Comparison of ENCODE assay signal across 17 cellular contexts in genomic region chr11:57241311-57241972, GRCh38. TPM values are rescaled to one million over a fixed set of nuclear protein-coding genes. Genes with fewer than 3 reads are reported as not detected.
"Had no signal": no experiment of that assay in that cellular context is flagged by ENCODE, and none has a peak within 500 bp of the region (broad histone marks: within the 10 kb centered on the region; RNA-seq: fewer than 3 reads in every experiment).

No MANE protein-coding gene starts in this region.

- H3K36me3 ChIP-seq: ascending aorta, breast epithelium, gastrocnemius medialis, ovary, uterus had no signal

- H3K27ac Mint-ChIP-seq: activated T-helper 17 cell treated with anti-CD3 and anti-CD28 coated beads, Interleukin-2, amount 50 U/mL, for 72 hours; natural killer cell treated with Interleukin-12 subunit alpha and Interleukin-12 subunit beta and Interleukin-15 and Interleukin-18, amount 100 ng/mL, for 72 hours; stimulated activated memory B cell treated with anti-CD40 and anti-IgM and Interleukin-4, amounts not matched to agents 10 μg/mL and 1 μg/mL and 100 μg/mL, for 72 hours; T-helper 2 cell treated with Interferon-gamma antibody and Interleukin-4, amounts not matched to agents 5 μg/mL and 100 μg/mL, for 36 hours had no signal

- H3K4me3 ChIP-seq: ascending aorta, breast epithelium, gastrocnemius medialis, ovary, uterus had no signal

- H3K27ac ChIP-seq: ascending aorta, breast epithelium, gastrocnemius medialis, ovary, uterus had no signal

- H3K4me1 Mint-ChIP-seq: stimulated activated memory B cell treated with anti-CD40 and anti-IgM and Interleukin-4, amounts not matched to agents 10 μg/mL and 1 μg/mL and 100 μg/mL, for 72 hours had no signal

- H3K4me3 Mint-ChIP-seq: activated T-helper 17 cell treated with anti-CD3 and anti-CD28 coated beads, Interleukin-2, amount 50 U/mL, for 72 hours; natural killer cell treated with Interleukin-12 subunit alpha and Interleukin-12 subunit beta and Interleukin-15 and Interleukin-18, amount 100 ng/mL, for 72 hours; stimulated activated memory B cell treated with anti-CD40 and anti-IgM and Interleukin-4, amounts not matched to agents 10 μg/mL and 1 μg/mL and 100 μg/mL, for 72 hours; T-helper 2 cell treated with Interferon-gamma antibody and Interleukin-4, amounts not matched to agents 5 μg/mL and 100 μg/mL, for 36 hours had no signal

- FAIRE-seq: keratinocyte had no signal

- ATAC-seq: activated T-helper 17 cell treated with anti-CD3 and anti-CD28 coated beads, Interleukin-2, amount 50 U/mL, for 72 hours; gastrocnemius medialis; stimulated activated memory B cell treated with anti-CD40 and anti-IgM and Interleukin-4, amounts not matched to agents 10 μg/mL and 1 μg/mL and 100 μg/mL, for 72 hours had no signal

- H3K36me3 Mint-ChIP-seq: natural killer cell treated with Interleukin-12 subunit alpha and Interleukin-12 subunit beta and Interleukin-15 and Interleukin-18, amount 100 ng/mL, for 72 hours; stimulated activated memory B cell treated with anti-CD40 and anti-IgM and Interleukin-4, amounts not matched to agents 10 μg/mL and 1 μg/mL and 100 μg/mL, for 72 hours had no signal

- H3K9me3 Mint-ChIP-seq: activated T-helper 17 cell treated with anti-CD3 and anti-CD28 coated beads, Interleukin-2, amount 50 U/mL, for 72 hours; natural killer cell treated with Interleukin-12 subunit alpha and Interleukin-12 subunit beta and Interleukin-15 and Interleukin-18, amount 100 ng/mL, for 72 hours; stimulated activated memory B cell treated with anti-CD40 and anti-IgM and Interleukin-4, amounts not matched to agents 10 μg/mL and 1 μg/mL and 100 μg/mL, for 72 hours; T-helper 2 cell treated with Interferon-gamma antibody and Interleukin-4, amounts not matched to agents 5 μg/mL and 100 μg/mL, for 36 hours had no signal

- H3K27me3 ChIP-seq: ascending aorta, gastrocnemius medialis, ovary, uterus had no signal

- H3K9me3 ChIP-seq: ascending aorta, breast epithelium, gastrocnemius medialis, ovary, uterus had no signal

- DNase-seq: activated CD4-positive, alpha-beta T cell treated with anti-CD3 and anti-CD28 coated beads for 1 hour; activated CD4-positive, alpha-beta T cell treated with anti-CD3 and anti-CD28 coated beads, Interleukin-2, amount 50 U/mL, for 4 hours; activated naive CD4-positive, alpha-beta T cell treated with Interleukin-2 at 50 U/mL for 16 hours; activated T-cell treated with anti-CD3 and anti-CD28 coated beads for 4 hours; dermis blood vessel endothelial cell; gastrocnemius medialis; mesenchymal stem cell; ovary; stimulated activated CD4-positive, alpha-beta T cell treated with anti-CD3 and anti-CD28 coated beads, Interleukin-12 subunit alpha, Interleukin-12 subunit beta, amount 100 ng/mL, for 4 hours; uterus had no signal

- H3K4me1 ChIP-seq: ascending aorta, breast epithelium, gastrocnemius medialis, uterus had no signal

RNA-seq across cellular contexts. Expression of gene APLNR, which starts 4.4 kb away (rescaled TPM):
- polyA plus RNA-seq: keratinocyte had no signal

RNA-seq across cellular contexts. Expression of gene LRRC55, which starts 59.7 kb away (rescaled TPM):
- polyA plus RNA-seq: keratinocyte had no signal
